18 cellular contexts compared by ENCODE assay signal in genomic region chr1:183330335-183330734, GRCh38.
DNase-seq lines count a peak whose midpoint lies in the region; FAIRE-seq and TF ChIP-seq lines count a peak whose summit lies in the region.
"Had no signal": no experiment of that assay in that cellular context is flagged by ENCODE, and none has a peak within 500 bp of the region (broad histone marks: within the 10 kb centered on the region; RNA-seq: fewer than 3 reads in every experiment).

No MANE protein-coding gene starts in this region.

- H3K36me3 Mint-ChIP-seq in brain (peaks cover 8% of the 10 kb centered on the region), mesothelial cell of epicardium (no peaks in the 10 kb centered on the region)

- H3K27me3 Mint-ChIP-seq in brain = peaks cover 2% of the 10 kb centered on the region
- no peaks in the 10 kb centered on the region for H3K27me3 Mint-ChIP-seq in mesothelial cell of epicardium (ENCODE audit: low read depth)

- TF ChIP-seq POLR2A in H54 (IDR thresholded peaks at IDR 0.05; ENCODE audit: low read depth, low read length) (no peak), GM12892 (IDR thresholded peaks at IDR 0.05; ENCODE audit: low read depth, low read length) (no peak)

- H3K9me3 Mint-ChIP-seq in brain (peaks cover 0 to 5% (median 0%) of the 10 kb centered on the region in 5 experiments), mesothelial cell of epicardium (no peaks in the 10 kb centered on the region)
- H3K9me3 Mint-ChIP-seq: CD4-positive, alpha-beta T cell had no signal

- TF ChIP-seq CTCF in brain (conservative IDR thresholded peaks at IDR 0.05) = no peak
- TF ChIP-seq CTCF in mesothelial cell of epicardium (IDR thresholded peaks at IDR 0.05; ENCODE audit: unreplicated experiment) = no peak

- DNase-seq in COR-L47 (lab: John Stamatoyannopoulos, UW) (peak; percentile 3), NCI-H187 (lab: John Stamatoyannopoulos, UW) (peak; percentile 89 to 93), mesothelial cell of epicardium (ENCODE audit: low spot score in 2 of 2, unreplicated experiment in 2 of 2) (no peak), KBM-7 (no peak), H54 (ENCODE audit: insufficient read length, low spot score) (no peak), GM12892 (ENCODE audit: insufficient read length) (no peak), OCI-M1 (lab: John Stamatoyannopoulos, UW) (no peak)
- DNase-seq: aorta; CD4-positive, alpha-beta T cell; colonic mucosa; gastrocnemius medialis; mesenchymal stem cell; NCI-H1105 treated with DMSO at 0.1 percent for 48 hours; occipital lobe; stimulated activated CD4-positive, alpha-beta T cell treated with anti-CD3 and anti-CD28 coated beads, Interleukin-4, amount 100 ng/mL, for 1 hour; T-helper 2 cell had no signal

- H3K4me1 Mint-ChIP-seq in brain (peaks cover 60% of the 10 kb centered on the region), mesothelial cell of epicardium (peaks cover 50% of the 10 kb centered on the region)

- FAIRE-seq in H54 (lab: Jason Lieb, UNC) = no peak
- FAIRE-seq in GM12892 (lab: Jason Lieb, UNC) = no peak
- FAIRE-seq: endothelial cell of umbilical vein had no signal

- in situ Hi-C loops in KBM-7 (cut with MboI; ENCODE audit: low pct_unique_long_range_greater_than_20kb, low sequenced_read_pairs) = no loop called here

- peak overlapping the region in 3 of 5 experiments; percentile 84 to 96 (median 95) for H3K27ac Mint-ChIP-seq in brain
- peak overlapping the region; percentile 99 for H3K27ac Mint-ChIP-seq in mesothelial cell of epicardium
- H3K27ac Mint-ChIP-seq: CD4-positive, alpha-beta T cell had no signal

- H3K4me3 Mint-ChIP-seq in brain = no peak overlapping the region
- no peak overlapping the region for H3K4me3 Mint-ChIP-seq in mesothelial cell of epicardium
- H3K4me3 Mint-ChIP-seq: CD4-positive, alpha-beta T cell had no signal

Comparison
In these comparisons a context has a peak if more than half of its experiments do, and no peak if none do; other contexts are left out.
1. DNase-seq: peak in COR-L47 (single experiment) and NCI-H187 (2 of 2); none in mesothelial cell of epicardium (0 of 2), KBM-7 (single experiment), H54 (single experiment), GM12892 (single experiment) and OCI-M1 (single experiment).